In genomic region chr2:158969717-158970521, GRCh38 we compare ENCODE assay signal across 8 cellular contexts. TPM values are rescaled to one million over a fixed set of nuclear protein-coding genes. Genes with fewer than 3 reads are reported as not detected.
DNase-seq lines count a peak whose midpoint lies in the region; ATAC-seq and TF ChIP-seq lines count a peak whose summit lies in the region.

No MANE protein-coding gene starts in this region.

- peak overlapping the region; percentile 86 to 90 for H3K27ac ChIP-seq in thoracic aorta

- no peak for ATAC-seq in thoracic aorta (ENCODE audit: insufficient number of reproducible peaks, low FRiP score, low read depth)

- H3K4me1 ChIP-seq in thoracic aorta (ENCODE audit: control insufficient read depth in 1 of 2, low read depth in 2 of 2): peaks cover 6 to 41% of the 10 kb centered on the region in 2 donors

- TF ChIP-seq CTCF in thoracic aorta (IDR thresholded peaks at IDR 0.05): no peak

- no peaks in the 10 kb centered on the region for H3K27me3 ChIP-seq in thoracic aorta (replicated peaks; ENCODE audit: insufficient read depth)

- DNase-seq in NCI-H446 (lab: John Stamatoyannopoulos, UW) (peak; percentile 21 to 27), NCI-H446 treated with DMSO at 0.1 percent for 48 hours (lab: John Stamatoyannopoulos, UW) (no peak), ecto neural progenitor cell (ENCODE audit: low spot score) (peak; percentile 54), lung microvascular endothelial cell (ENCODE audit: low read depth in 2 of 2) (peak; percentile 47 to 59), thoracic aorta (ENCODE audit: low spot score) (no peak), cerebellum (ENCODE audit: low spot score) (no peak), HPDE6-E6E7 (ENCODE audit: extremely low spot score) (no peak)

- H3K4me3 ChIP-seq in thoracic aorta: peak overlapping the region; percentile 87

- H3K9me3 ChIP-seq in thoracic aorta: no peaks in the 10 kb centered on the region

- H3K36me3 ChIP-seq in thoracic aorta: no peaks in the 10 kb centered on the region

TF ChIP-seq in PFSK-1, 5 proteins besides CTCF, POLR2A, EP300 and RAD21:
- TF ChIP-seq POLR2AphosphoS5 (IDR thresholded peaks at IDR 0.05; ENCODE audit: low read depth, low read length): 0 out of 2 replicates have a peak, but pooled peaks have one; percentile 12
- TF ChIP-seq SIN3A (IDR thresholded peaks at IDR 0.05; ENCODE audit: borderline replicate concordance, insufficient read depth, low read length): peak; percentile 71; the same call in 1 of the 2 replicates
- TF ChIP-seq TAF1 (IDR thresholded peaks at IDR 0.05; ENCODE audit: borderline replicate concordance, insufficient read depth, low read length): no peak
- no peak for TF ChIP-seq REST (IDR thresholded peaks at IDR 0.05; ENCODE audit: insufficient read depth in 1 of 2, low read depth in 2 of 2, low read length in 2 of 2)
- peak; percentile 26 for TF ChIP-seq FOXP2 (optimal IDR thresholded peaks at IDR 0.05; ENCODE audit: borderline replicate concordance, extremely low read depth, extremely low read length, insufficient read depth)
TF ChIP-seq in PFSK-1: peak in this region for 3.

RNA-seq across cellular contexts. Expression of gene TANC1, which starts 1.5 kb away (rescaled TPM):
- polyA plus RNA-seq in PFSK-1 (2012; ENCODE audit: insufficient read length, low read depth): 31.6 TPM
- total RNA-seq in lung microvascular endothelial cell (46.6 and 64.7 TPM in 2 replicates), thoracic aorta (10 to 100 TPM; 70.1 to 86.1 TPM), cerebellum (40.3 TPM)

Comparison
In these comparisons a context has a peak if more than half of its experiments do, and no peak if none do; other contexts are left out.
1. DNase-seq: peak in NCI-H446 (2 of 2), ecto neural progenitor cell (single experiment) and lung microvascular endothelial cell (2 of 2); none in NCI-H446 treated with DMSO at 0.1 percent for 48 hours (single experiment), thoracic aorta (single experiment), cerebellum (single experiment) and HPDE6-E6E7 (single experiment).